8 cellular contexts compared by ENCODE assay signal in the genomic region with DNA sequence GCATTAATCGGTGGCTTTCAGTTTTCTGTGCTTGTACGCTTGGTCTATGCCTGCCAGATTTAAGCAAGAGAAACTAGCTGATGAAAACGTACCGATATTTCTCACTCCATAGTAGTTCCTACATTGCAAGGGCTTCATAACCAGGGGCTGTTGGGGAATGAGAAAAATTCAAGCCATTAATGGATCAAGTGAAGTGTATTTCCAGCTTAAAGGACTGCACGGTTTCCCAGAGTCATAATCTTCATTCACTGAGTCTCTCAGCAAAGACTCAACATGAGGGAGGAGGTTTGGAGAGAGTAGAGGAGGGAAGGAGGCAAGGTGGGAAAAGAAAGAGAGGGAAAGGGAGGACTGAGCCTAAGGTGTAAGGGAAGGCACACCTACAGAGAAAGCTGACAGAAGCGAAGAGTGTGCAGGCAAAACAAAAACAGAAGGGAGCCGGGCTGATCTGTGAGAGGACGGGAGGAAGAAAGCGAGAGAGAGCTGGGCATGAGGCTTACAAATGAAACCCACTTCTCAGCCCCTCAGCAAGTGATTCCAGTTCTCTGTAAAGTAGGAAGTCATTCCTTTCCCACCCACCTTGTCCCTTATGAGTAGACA. TPM values are rescaled to one million over a fixed set of nuclear protein-coding genes. Genes with fewer than 3 reads are reported as not detected.
DNase-seq lines count a peak whose midpoint lies in the region; ATAC-seq and TF ChIP-seq lines count a peak whose summit lies in the region.

No MANE protein-coding gene starts in this region.

- peaks cover 55 to 85% (median 69%) of the 10 kb centered on the region in 5 donors for H3K36me3 Mint-ChIP-seq in naive thymus-derived CD4-positive, alpha-beta T cell

- dilution Hi-C loops in mammary epithelial cell (cut with HindIII; ENCODE audit: low sequenced_read_pairs): no loop called here

- in situ Hi-C loops in mammary epithelial cell (cut with MboI; ENCODE audit: low sequenced_read_pairs in 2 of 2): no loop called here

- peaks cover 3% of the 10 kb centered on the region for H3K4me1 ChIP-seq in mammary epithelial cell (ENCODE audit: insufficient read depth, low read length)
- H3K4me1 ChIP-seq in naive thymus-derived CD4-positive, alpha-beta T cell (ENCODE audit: control insufficient read depth in 2 of 2, insufficient read depth in 2 of 2, low read length in 2 of 2): peaks cover 54% of the 10 kb centered on the region in 2 donors

- H3K27me3 ChIP-seq in mammary epithelial cell (ENCODE audit: insufficient read depth, low read length) (no peaks in the 10 kb centered on the region), WERI-Rb-1 (ENCODE audit: insufficient read depth, low read depth, severe bottlenecking) (no peaks in the 10 kb centered on the region)
- no peaks in the 10 kb centered on the region for H3K27me3 ChIP-seq in naive thymus-derived CD4-positive, alpha-beta T cell (ENCODE audit: control insufficient read depth in 2 of 2, insufficient read depth in 2 of 2, low read length in 2 of 2)

- DNase-seq in mammary epithelial cell (peak; percentile 1), NCI-H1930 (lab: John Stamatoyannopoulos, UW) (no peak), WERI-Rb-1 (no peak)
- DNase-seq in naive thymus-derived CD4-positive, alpha-beta T cell: peak in 1 of 9 donors; percentile 39
- DNase-seq in stimulated activated CD4-positive, alpha-beta T cell treated with anti-CD3 and anti-CD28 coated beads, Interleukin-4, amount 100 ng/mL, for 4 hours: no peak
- DNase-seq in activated CD8-positive, alpha-beta memory T cell treated with anti-CD3 and anti-CD28 coated beads for 24 hours: no peak

- H3K9me3 Mint-ChIP-seq in naive thymus-derived CD4-positive, alpha-beta T cell: peaks cover 19 to 73% (median 46%) of the 10 kb centered on the region in 11 donors

- H3K4me3 ChIP-seq in mammary epithelial cell (replicated peaks in 1 of 3; ENCODE audit: insufficient read depth in 1 of 3, low read depth in 2 of 3, low read length in 3 of 3): peak overlapping the region in 1 of 3 experiments; percentile 17
- peak overlapping the region; percentile 97 for H3K4me3 ChIP-seq in naive thymus-derived CD4-positive, alpha-beta T cell (ENCODE audit: low read length)
- H3K4me3 ChIP-seq in WERI-Rb-1 (ENCODE audit: low read depth, low read length): no peak overlapping the region

- no peak overlapping the region for H3K27ac ChIP-seq in mammary epithelial cell (ENCODE audit: insufficient read depth, low read depth, low read length)
- H3K27ac ChIP-seq in naive thymus-derived CD4-positive, alpha-beta T cell (ENCODE audit: low read depth, low read length): peak overlapping the region; percentile 78
- no peak overlapping the region for H3K27ac ChIP-seq in WERI-Rb-1

- peak overlapping the region; percentile 88 for H3K4me2 ChIP-seq in mammary epithelial cell (ENCODE audit: insufficient read depth, low read depth, low read length)

- WGBS in mammary epithelial cell (ENCODE audit: low coverage, missing lambda C conversion rate): 97% methylated on average over 7 of the region's 9 CpGs

- H4K20me1 ChIP-seq in mammary epithelial cell (ENCODE audit: insufficient read depth, low read length): no peaks in the 10 kb centered on the region

- H3K27ac Mint-ChIP-seq in naive thymus-derived CD4-positive, alpha-beta T cell: peak overlapping the region; percentile 91 to 100 (median 97)

- peak overlapping the region; percentile 88 to 100 (median 98) for H3K4me3 Mint-ChIP-seq in naive thymus-derived CD4-positive, alpha-beta T cell

- BruUV-seq in mammary epithelial cell (replicated peaks; lab: Mats Ljungman, UMichigan): no TSS peak

- H3K36me3 ChIP-seq in mammary epithelial cell (ENCODE audit: insufficient read depth, low read length) (no peaks in the 10 kb centered on the region), WERI-Rb-1 (no peaks in the 10 kb centered on the region)
- H3K36me3 ChIP-seq in naive thymus-derived CD4-positive, alpha-beta T cell (ENCODE audit: control insufficient read depth in 2 of 3, insufficient read depth in 3 of 3, low read length in 3 of 3): peaks cover 22 to 34% (median 25%) of the 10 kb centered on the region in 3 experiments

- no peaks in the 10 kb centered on the region for H3K9me3 ChIP-seq in mammary epithelial cell (replicated peaks; ENCODE audit: insufficient read depth, low read length)
- H3K9me3 ChIP-seq in naive thymus-derived CD4-positive, alpha-beta T cell (ENCODE audit: control insufficient read depth in 2 of 3, low read length in 3 of 3): peaks cover 0 to 26% (median 19%) of the 10 kb centered on the region in 3 experiments
- H3K9me3 ChIP-seq in WERI-Rb-1 (ENCODE audit: severe bottlenecking): no peaks in the 10 kb centered on the region

- H2AFZ ChIP-seq in mammary epithelial cell (ENCODE audit: low read depth, low read length): peak overlapping the region; percentile 87

- no peak for TF ChIP-seq CTCF in mammary epithelial cell (conservative IDR thresholded peaks at IDR 0.05 in 1 of 2, IDR thresholded peaks at IDR 0.05 in 1 of 2; ENCODE audit: extremely low read depth in 1 of 2, insufficient read depth in 1 of 2, low read depth in 1 of 2, low read length in 2 of 2)
- no peak for TF ChIP-seq CTCF in WERI-Rb-1 (IDR thresholded peaks at IDR 0.05; ENCODE audit: low read depth, low read length)

- CTCF ChIA-PET in mammary epithelial cell (lab: Charles Lee; ENCODE audit: low non-redundant PET): no interaction called here
- CTCF ChIA-PET in naive thymus-derived CD4-positive, alpha-beta T cell (lab: Charles Lee): interaction anchor here (0.9 to 2.1 kb wide), 15 partner anchors 11 to 237 kb away, joined by 3 to 10 read pairs (median 4); partner anchors contain the start of genes GIMAP1, GIMAP5 and GIMAP6

- H3K9ac ChIP-seq in mammary epithelial cell (ENCODE audit: insufficient read depth, low read length): no peak overlapping the region

- POLR2A ChIA-PET in naive thymus-derived CD4-positive, alpha-beta T cell (lab: Charles Lee): interaction anchor here (0.7 to 9.6 kb wide), 42 partner anchors 9 to 243 kb away, joined by 3 to 188 read pairs (median 5); partner anchors contain the start of genes GIMAP1, GIMAP4, GIMAP5 and GIMAP6

- no peaks in the 10 kb centered on the region for H3K79me2 ChIP-seq in mammary epithelial cell (ENCODE audit: insufficient read depth, low read length)

- no peaks in the 10 kb centered on the region for H3K27me3 Mint-ChIP-seq in naive thymus-derived CD4-positive, alpha-beta T cell

- peak; percentile 39 for ATAC-seq in GM19351 (IDR thresholded peaks at IDR 0.05; ENCODE audit: unreplicated experiment)
- peak; percentile 23 for ATAC-seq in HG03457 (IDR thresholded peaks at IDR 0.05; ENCODE audit: unreplicated experiment)
- ATAC-seq in naive thymus-derived CD4-positive, alpha-beta T cell: peak; percentile 60

- intact Hi-C loops in mammary epithelial cell (cut with micrococcal nuclease): loop anchor here (5.0 kb wide), 1 partner anchor 66 kb away; no protein-coding TSS in a partner anchor
- intact Hi-C loops in naive thymus-derived CD4-positive, alpha-beta T cell (cut with micrococcal nuclease): loop anchor here in 1 of 2 donors (2.0 kb wide), 1 partner anchor 47 kb away; no protein-coding TSS in a partner anchor

- peaks cover 47 to 88% (median 82%) of the 10 kb centered on the region in 7 donors for H3K4me1 Mint-ChIP-seq in naive thymus-derived CD4-positive, alpha-beta T cell

RNA-seq across cellular contexts. Expression of gene GIMAP2, which starts 0.6 kb away (rescaled TPM):
- 1 to 10 TPM; 1.3 to 1.4 TPM for total RNA-seq in mammary epithelial cell
- polyA plus RNA-seq in mammary epithelial cell: 0.31 TPM
- polyA minus RNA-seq in mammary epithelial cell: not detected
- 100 to 1,000 TPM in 3 of 5 experiments, 10 to 100 TPM in 2; 79.4 to 286 (median 122) TPM for total RNA-seq in naive thymus-derived CD4-positive, alpha-beta T cell
- 100 to 1,000 TPM; 150 to 153 TPM for polyA plus RNA-seq in naive thymus-derived CD4-positive, alpha-beta T cell

RNA-seq across cellular contexts. Expression of gene GIMAP1, which starts 30.3 kb away (rescaled TPM):
- total RNA-seq in mammary epithelial cell: not detected
- polyA plus RNA-seq in mammary epithelial cell: not detected
- not detected for polyA minus RNA-seq in mammary epithelial cell
- 100 to 1,000 TPM in 2 of 5 experiments, 10 to 100 TPM in 3; 23.3 to 124 (median 32.6) TPM for total RNA-seq in naive thymus-derived CD4-positive, alpha-beta T cell
- polyA plus RNA-seq in naive thymus-derived CD4-positive, alpha-beta T cell: 100 to 1,000 TPM in 1 of 2 donors, 10 to 100 TPM in 1; 75.4 to 104 TPM

RNA-seq across cellular contexts. Expression of gene GIMAP5, which starts 51.1 kb away (rescaled TPM):
- not detected for total RNA-seq in mammary epithelial cell
- not detected for polyA plus RNA-seq in mammary epithelial cell
- not detected for polyA minus RNA-seq in mammary epithelial cell
- total RNA-seq in naive thymus-derived CD4-positive, alpha-beta T cell: 100 to 1,000 TPM in 3 of 5 experiments, 10 to 100 TPM in 2; 58.1 to 422 (median 214) TPM
- polyA plus RNA-seq in naive thymus-derived CD4-positive, alpha-beta T cell: 100 to 1,000 TPM; 570 to 819 TPM

RNA-seq across cellular contexts. Expression of gene GIMAP6, which starts 53.9 kb away (rescaled TPM):
- not detected for total RNA-seq in mammary epithelial cell
- polyA plus RNA-seq in mammary epithelial cell: not detected
- polyA minus RNA-seq in mammary epithelial cell: not detected
- total RNA-seq in naive thymus-derived CD4-positive, alpha-beta T cell: 100 to 1,000 TPM in 3 of 5 experiments, 10 to 100 TPM in 2; 40.3 to 173 (median 152) TPM
- 100 to 1,000 TPM; 130 to 188 TPM for polyA plus RNA-seq in naive thymus-derived CD4-positive, alpha-beta T cell

Comparison
In these comparisons a context has a peak if more than half of its experiments do, and no peak if none do; other contexts are left out.
1. RNA of gene GIMAP2, which starts 0.6 kb away (total RNA-seq): 79.4 to 286 TPM in naive thymus-derived CD4-positive, alpha-beta T cell; 1.3 to 1.4 TPM in mammary epithelial cell; every median in the first group is over 10 times any median in the second.
2. RNA of gene GIMAP1, which starts 30.3 kb away (total RNA-seq): 23.3 to 124 TPM in naive thymus-derived CD4-positive, alpha-beta T cell; not detected in mammary epithelial cell; every median in the first group is over 10 times any median in the second.
3. RNA of gene GIMAP5, which starts 51.1 kb away (total RNA-seq): 58.1 to 422 TPM in naive thymus-derived CD4-positive, alpha-beta T cell; not detected in mammary epithelial cell; every median in the first group is over 10 times any median in the second.
4. Peak in every context shown above with its lines, with median percentiles within 50 percentile points of each other: ATAC-seq.